In genomic region chr6:63804381-63804956, GRCh38 we compare ENCODE assay signal across 10 cellular contexts.
DNase-seq lines count a peak whose midpoint lies in the region.
"Had no signal": no experiment of that assay in that cellular context is flagged by ENCODE, and none has a peak within 500 bp of the region (broad histone marks: within the 10 kb centered on the region; RNA-seq: fewer than 3 reads in every experiment).

No MANE protein-coding gene starts in this region.

- no peaks in the 10 kb centered on the region for H3K9me3 ChIP-seq in skeletal muscle satellite cell (replicated peaks; ENCODE audit: low read length)
- H3K9me3 ChIP-seq: gastrocnemius medialis had no signal

- no peaks in the 10 kb centered on the region for H3K27me3 ChIP-seq in skeletal muscle satellite cell (ENCODE audit: control insufficient read depth, insufficient read depth, low read length)
- H3K27me3 ChIP-seq: gastrocnemius medialis had no signal

- DNase-seq in H4 (ENCODE audit: low spot score) (peak; percentile 66), RKO (ENCODE audit: low spot score) (peak; percentile 88), fibroblast of peridontal ligament (ENCODE audit: extremely low read depth) (peak; percentile 72), SIG-M5 (lab: John Stamatoyannopoulos, UW) (no peak), NCI-H1048 (lab: John Stamatoyannopoulos, UW) (no peak)
- no peak for DNase-seq in central memory CD4-positive, alpha-beta T cell
- DNase-seq: activated CD4-positive, alpha-beta T cell treated with anti-CD3 and anti-CD28 coated beads, Interleukin-2, amount 10 ng/mL, durations not matched to agents 24 days and 14 days; activated naive CD8-positive, alpha-beta T cell treated with anti-CD3 and anti-CD28 coated beads, Interleukin-2, amount 10 ng/mL, durations not matched to agents 7 days and 5 days; gastrocnemius medialis had no signal

- H3K36me3 ChIP-seq in skeletal muscle satellite cell (ENCODE audit: insufficient read depth, low read length) = no peaks in the 10 kb centered on the region
- H3K36me3 ChIP-seq: gastrocnemius medialis had no signal

- H3K4me2 ChIP-seq in skeletal muscle satellite cell (ENCODE audit: low read length) = peak overlapping the region; percentile 62

- H3K4me1 ChIP-seq in skeletal muscle satellite cell (ENCODE audit: control insufficient read depth, insufficient read depth, low read length) = peaks cover 56% of the 10 kb centered on the region

- peak overlapping the region; percentile 78 for H3K9ac ChIP-seq in skeletal muscle satellite cell (ENCODE audit: low read depth, low read length)

- peak overlapping the region; percentile 46 for H3K4me3 ChIP-seq in skeletal muscle satellite cell (ENCODE audit: low read length)
- H3K4me3 ChIP-seq: gastrocnemius medialis had no signal

Comparison
In these comparisons a context has a peak if more than half of its experiments do, and no peak if none do; other contexts are left out.
1. DNase-seq: peak in H4 (single experiment), RKO (single experiment) and fibroblast of peridontal ligament (single experiment); none in central memory CD4-positive, alpha-beta T cell (single experiment), SIG-M5 (single experiment) and NCI-H1048 (single experiment).